Comparison of ENCODE assay signal across 17 cellular contexts in genomic region chr1:200971428-200971903, GRCh38. TPM values are rescaled to one million over a fixed set of nuclear protein-coding genes. Genes with fewer than 3 reads are reported as not detected.
DNase-seq lines count a peak whose midpoint lies in the region; ATAC-seq and TF ChIP-seq lines count a peak whose summit lies in the region.
"Had no signal": no experiment of that assay in that cellular context is flagged by ENCODE, and none has a peak within 500 bp of the region (broad histone marks: within the 10 kb centered on the region; RNA-seq: fewer than 3 reads in every experiment).

No MANE protein-coding gene starts in this region.

- H3K27me3 ChIP-seq in H7 (ENCODE audit: control insufficient read depth, insufficient read depth, low read length) = no peaks in the 10 kb centered on the region
- H3K27me3 ChIP-seq in aorta (ENCODE audit: control insufficient read depth in 1 of 2, insufficient read depth in 2 of 2, low read length in 1 of 2) = no peaks in the 10 kb centered on the region
- H3K27me3 ChIP-seq: breast epithelium, spleen, testis had no signal

- BruUV-seq in OCI-LY7 (replicated peaks; lab: Mats Ljungman, UMichigan) = no TSS peak

- H2AFZ ChIP-seq in OCI-LY7 (ENCODE audit: low read length) = no peak overlapping the region

- no peak overlapping the region for H3K4me3 Mint-ChIP-seq in activated naive CD8-positive, alpha-beta T cell
- H3K4me3 Mint-ChIP-seq in stimulated activated naive B cell treated with anti-CD40 and anti-IgM and Interleukin-4, amounts not matched to agents 10 μg/mL and 1 μg/mL and 100 μg/mL, for 72 hours = no peak overlapping the region
- no peak overlapping the region for H3K4me3 Mint-ChIP-seq in activated CD8-positive, alpha-beta memory T cell treated with anti-CD3 and anti-CD28 coated beads, Interleukin-2, amount 10 ng/mL, durations not matched to agents 7 days and 5 days
- H3K4me3 Mint-ChIP-seq: activated T-cell treated with anti-CD3 and anti-CD28 coated beads, Interleukin-2, amount 50 U/mL, for 4 hours; IgD-negative memory B cell; T-cell had no signal

- ATAC-seq in GM18867 (IDR thresholded peaks at IDR 0.05; ENCODE audit: unreplicated experiment) = peak; percentile 53
- peak in 1 of 2 donors; percentile 31 for ATAC-seq in stimulated activated naive B cell treated with anti-CD40 and anti-IgM and Interleukin-4, amounts not matched to agents 10 μg/mL and 1 μg/mL and 100 μg/mL, for 72 hours (replicated peaks)
- no peak for ATAC-seq in aorta (ENCODE audit: low FRiP score)
- no peak for ATAC-seq in activated CD8-positive, alpha-beta memory T cell treated with anti-CD3 and anti-CD28 coated beads, Interleukin-2, amount 10 ng/mL, durations not matched to agents 7 days and 5 days
- ATAC-seq: activated T-cell treated with anti-CD3 and anti-CD28 coated beads, Interleukin-2, amount 50 U/mL, for 4 hours had no signal

- H3K36me3 ChIP-seq in H7 (replicated peaks; ENCODE audit: control insufficient read depth, insufficient read depth, low read length) (peaks cover 1% of the 10 kb centered on the region), aorta (ENCODE audit: control insufficient read depth in 1 of 2, insufficient read depth in 2 of 2, low read length in 1 of 2) (no peaks in the 10 kb centered on the region), OCI-LY7 (ENCODE audit: insufficient read depth, low read length) (peaks cover 13% of the 10 kb centered on the region; the same call in 1 of the 2 replicates)
- H3K36me3 ChIP-seq: breast epithelium had no signal

- no peaks in the 10 kb centered on the region for H3K9me3 ChIP-seq in aorta (ENCODE audit: control insufficient read depth, low read length)
- H3K9me3 ChIP-seq in OCI-LY7 (ENCODE audit: low read length) = no peaks in the 10 kb centered on the region
- H3K9me3 ChIP-seq: breast epithelium, spleen, testis had no signal

- no peaks in the 10 kb centered on the region for H3K79me2 ChIP-seq in OCI-LY7 (ENCODE audit: insufficient read depth, low read depth, low read length)

- POLR2A ChIA-PET in OCI-LY7 (lab: Charles Lee) = interaction anchor here (0.7 to 1.4 kb wide), 4 partner anchors 12 to 148 kb away, joined by 3 to 4 read pairs (median 3); no protein-coding TSS in a partner anchor

- no peaks in the 10 kb centered on the region for H3K9me3 Mint-ChIP-seq in activated naive CD8-positive, alpha-beta T cell (ENCODE audit: low read depth)
- H3K9me3 Mint-ChIP-seq in stimulated activated naive B cell treated with anti-CD40 and anti-IgM and Interleukin-4, amounts not matched to agents 10 μg/mL and 1 μg/mL and 100 μg/mL, for 72 hours = no peaks in the 10 kb centered on the region
- H3K9me3 Mint-ChIP-seq in activated CD8-positive, alpha-beta memory T cell treated with anti-CD3 and anti-CD28 coated beads, Interleukin-2, amount 10 ng/mL, durations not matched to agents 7 days and 5 days (ENCODE audit: low read depth) = no peaks in the 10 kb centered on the region
- H3K9me3 Mint-ChIP-seq: activated T-cell treated with anti-CD3 and anti-CD28 coated beads, Interleukin-2, amount 50 U/mL, for 4 hours; IgD-negative memory B cell; T-cell had no signal

- H3K27ac Mint-ChIP-seq in activated naive CD8-positive, alpha-beta T cell = peak overlapping the region; percentile 43
- H3K27ac Mint-ChIP-seq in stimulated activated naive B cell treated with anti-CD40 and anti-IgM and Interleukin-4, amounts not matched to agents 10 μg/mL and 1 μg/mL and 100 μg/mL, for 72 hours = no peak overlapping the region
- no peak overlapping the region for H3K27ac Mint-ChIP-seq in activated CD8-positive, alpha-beta memory T cell treated with anti-CD3 and anti-CD28 coated beads, Interleukin-2, amount 10 ng/mL, durations not matched to agents 7 days and 5 days

- TF ChIP-seq CTCF in OCI-LY7 (conservative IDR thresholded peaks at IDR 0.05; ENCODE audit: low read length) = no peak

- H3K4me3 ChIP-seq in H7 (ENCODE audit: insufficient read depth, low read depth, low read length) = no peak overlapping the region
- H3K4me3 ChIP-seq in aorta (ENCODE audit: low read length in 2 of 2) = no peak overlapping the region
- H3K4me3 ChIP-seq in OCI-LY7 (ENCODE audit: low read depth, low read length, poor library complexity, severe bottlenecking) = no peak overlapping the region
- H3K4me3 ChIP-seq: spleen, testis had no signal

- CTCF ChIA-PET in OCI-LY7 (lab: Charles Lee; ENCODE audit: unreplicated experiment) = interaction anchor here (0.6 to 2.0 kb wide), 8 partner anchors 9 to 196 kb away, joined by 3 to 6 read pairs (median 4); no protein-coding TSS in a partner anchor
- CTCF ChIA-PET in activated CD8-positive, alpha-beta memory T cell treated with anti-CD3 and anti-CD28 coated beads, Interleukin-2, amount 10 ng/mL, durations not matched to agents 7 days and 5 days (lab: Charles Lee) = interaction anchor here (0.7 to 4.3 kb wide), 30 partner anchors 8 to 377 kb away, joined by 3 to 65 read pairs (median 5); partner anchors contain the start of genes CACNA1S, KIF21B and TMEM9

- H3K27ac ChIP-seq in aorta (ENCODE audit: low read depth in 1 of 2, low read length in 2 of 2) (no peak overlapping the region), OCI-LY7 (ENCODE audit: low read depth, low read length, poor library complexity, severe bottlenecking) (no peak overlapping the region)
- H3K27ac ChIP-seq: breast epithelium, HL-60, spleen, testis had no signal

- intact Hi-C loops in aorta (cut with DNase I) (loop anchor here (5.0 to 10.0 kb wide), 4 partner anchors 71 to 253 kb away; partner anchors contain the start of gene CACNA1S (in 1 of the 2)), OCI-LY7 (cut with micrococcal nuclease; ENCODE audit: unreplicated experiment) (no loop called here)

- H3K4me2 ChIP-seq in OCI-LY7 (ENCODE audit: low read length) = no peak overlapping the region

- H3K9me2 ChIP-seq in OCI-LY7 (ENCODE audit: insufficient read depth, low read length) = no peaks in the 10 kb centered on the region

- H3K4me1 Mint-ChIP-seq in activated naive CD8-positive, alpha-beta T cell (ENCODE audit: low read depth) = peaks cover 10% of the 10 kb centered on the region
- H3K4me1 Mint-ChIP-seq in stimulated activated naive B cell treated with anti-CD40 and anti-IgM and Interleukin-4, amounts not matched to agents 10 μg/mL and 1 μg/mL and 100 μg/mL, for 72 hours = peaks cover 19 to 20% of the 10 kb centered on the region in 2 donors
- no peaks in the 10 kb centered on the region for H3K4me1 Mint-ChIP-seq in activated CD8-positive, alpha-beta memory T cell treated with anti-CD3 and anti-CD28 coated beads, Interleukin-2, amount 10 ng/mL, durations not matched to agents 7 days and 5 days

- no peaks in the 10 kb centered on the region for H3K36me3 Mint-ChIP-seq in activated naive CD8-positive, alpha-beta T cell
- peaks cover 13 to 38% of the 10 kb centered on the region in 2 donors for H3K36me3 Mint-ChIP-seq in stimulated activated naive B cell treated with anti-CD40 and anti-IgM and Interleukin-4, amounts not matched to agents 10 μg/mL and 1 μg/mL and 100 μg/mL, for 72 hours
- peaks cover 21% of the 10 kb centered on the region for H3K36me3 Mint-ChIP-seq in activated CD8-positive, alpha-beta memory T cell treated with anti-CD3 and anti-CD28 coated beads, Interleukin-2, amount 10 ng/mL, durations not matched to agents 7 days and 5 days

- no peaks in the 10 kb centered on the region for H3K27me3 Mint-ChIP-seq in activated naive CD8-positive, alpha-beta T cell
- no peaks in the 10 kb centered on the region for H3K27me3 Mint-ChIP-seq in stimulated activated naive B cell treated with anti-CD40 and anti-IgM and Interleukin-4, amounts not matched to agents 10 μg/mL and 1 μg/mL and 100 μg/mL, for 72 hours
- H3K27me3 Mint-ChIP-seq in activated CD8-positive, alpha-beta memory T cell treated with anti-CD3 and anti-CD28 coated beads, Interleukin-2, amount 10 ng/mL, durations not matched to agents 7 days and 5 days = no peaks in the 10 kb centered on the region
- H3K27me3 Mint-ChIP-seq: IgD-negative memory B cell, T-cell had no signal

- H3K4me1 ChIP-seq in aorta (ENCODE audit: control insufficient read depth in 1 of 2, insufficient read depth in 2 of 2, low read length in 2 of 2) (no peaks in the 10 kb centered on the region), OCI-LY7 (ENCODE audit: insufficient read depth, low read length, poor library complexity, severe bottlenecking) (no peaks in the 10 kb centered on the region)
- H3K4me1 ChIP-seq: breast epithelium had no signal

- H4K20me1 ChIP-seq in OCI-LY7 (ENCODE audit: insufficient read depth, low read length) = no peaks in the 10 kb centered on the region

- 86 to 87% methylated on average over 14 of the region's 14 CpGs for WGBS in aorta, 2 donors

- DNase-seq in H7 (peak; percentile 32), aorta (no peak), OCI-LY7 (ENCODE audit: low spot score) (no peak), NCI-H2171 (lab: John Stamatoyannopoulos, UW) (no peak)
- DNase-seq in stimulated activated naive B cell treated with anti-CD40 and anti-IgM and Interleukin-4, amounts not matched to agents 10 μg/mL and 1 μg/mL and 100 μg/mL, for 72 hours = peak; percentile 35
- no peak for DNase-seq in activated CD8-positive, alpha-beta memory T cell treated with anti-CD3 and anti-CD28 coated beads, Interleukin-2, amount 10 ng/mL, durations not matched to agents 7 days and 5 days
- DNase-seq: NCI-H187, NCI-H524 treated with DMSO at 0.1 percent for 48 hours had no signal

RNA-seq across cellular contexts. Expression of gene KIF21B, which starts 52.0 kb away (rescaled TPM):
- 12.7 and 14.1 TPM in 2 replicates for total RNA-seq in H7 (2014; rRNA removed; shearing (Covaris generic))
- 1 to 10 TPM; 4.0 to 4.6 TPM for total RNA-seq in aorta
- under 1 TPM; 0.31 to 0.63 TPM for polyA plus RNA-seq in aorta
- 25.0 and 30.5 TPM in 2 replicates for total RNA-seq in OCI-LY7 (2014; rRNA removed; shearing (Covaris generic))
- total RNA-seq in OCI-LY7 (2022) = 65.7 and 72.5 TPM in 2 replicates
- total RNA-seq in activated CD8-positive, alpha-beta memory T cell treated with anti-CD3 and anti-CD28 coated beads, Interleukin-2, amount 10 ng/mL, durations not matched to agents 7 days and 5 days = 100 to 1,000 TPM; 102 to 155 TPM

Comparison
In these comparisons a context has a peak if more than half of its experiments do, and no peak if none do; other contexts are left out.
1. DNase-seq: peak in H7 (single experiment) and stimulated activated naive B cell treated with anti-CD40 and anti-IgM and Interleukin-4, amounts not matched to agents 10 μg/mL and 1 μg/mL and 100 μg/mL, for 72 hours (single experiment); none in aorta (0 of 2), OCI-LY7 (single experiment), activated CD8-positive, alpha-beta memory T cell treated with anti-CD3 and anti-CD28 coated beads, Interleukin-2, amount 10 ng/mL, durations not matched to agents 7 days and 5 days (single experiment) and NCI-H2171 (single experiment).